Comparison of ENCODE assay signal across 11 cellular contexts in genomic region chr4:1510931-1511330, GRCh38.
"Had no signal": no experiment of that assay in that cellular context is flagged by ENCODE, and none has a peak within 500 bp of the region (broad histone marks: within the 10 kb centered on the region; RNA-seq: fewer than 3 reads in every experiment).

No MANE protein-coding gene starts in this region.

- H3K4me3 ChIP-seq: left lung, pancreas, thoracic aorta had no signal

- FAIRE-seq: endometrium, pancreas, small intestine had no signal

- H3K9me2 ChIP-seq: SK-N-SH had no signal

- H3K4me2 ChIP-seq: SK-N-SH had no signal

- ATAC-seq: stimulated activated memory B cell treated with anti-CD40 and anti-IgM and Interleukin-4, amounts not matched to agents 10 μg/mL and 1 μg/mL and 100 μg/mL, for 72 hours had no signal

- H3K36me3 ChIP-seq: left lung, pancreas, thoracic aorta, upper lobe of left lung had no signal

- H3K9ac ChIP-seq: SK-N-SH had no signal

- DNase-seq: activated CD4-positive, alpha-beta memory T cell treated with anti-CD3 and anti-CD28 coated beads, Interleukin-2, amount 10 ng/mL, durations not matched to agents 7 days and 5 days; activated T-cell treated with anti-CD3 and anti-CD28 coated beads, Interleukin-2, amount 50 U/mL, for 1 hour; nephron progenitor cell; small intestine had no signal

- H3K27ac ChIP-seq: left lung, pancreas, thoracic aorta, upper lobe of left lung had no signal

- H3K9me3 ChIP-seq: left lung, pancreas, SK-N-SH, thoracic aorta, upper lobe of left lung had no signal

- H3K4me1 ChIP-seq: pancreas had no signal
